Comparison of ENCODE assay signal across 23 cellular contexts in the genomic region with DNA sequence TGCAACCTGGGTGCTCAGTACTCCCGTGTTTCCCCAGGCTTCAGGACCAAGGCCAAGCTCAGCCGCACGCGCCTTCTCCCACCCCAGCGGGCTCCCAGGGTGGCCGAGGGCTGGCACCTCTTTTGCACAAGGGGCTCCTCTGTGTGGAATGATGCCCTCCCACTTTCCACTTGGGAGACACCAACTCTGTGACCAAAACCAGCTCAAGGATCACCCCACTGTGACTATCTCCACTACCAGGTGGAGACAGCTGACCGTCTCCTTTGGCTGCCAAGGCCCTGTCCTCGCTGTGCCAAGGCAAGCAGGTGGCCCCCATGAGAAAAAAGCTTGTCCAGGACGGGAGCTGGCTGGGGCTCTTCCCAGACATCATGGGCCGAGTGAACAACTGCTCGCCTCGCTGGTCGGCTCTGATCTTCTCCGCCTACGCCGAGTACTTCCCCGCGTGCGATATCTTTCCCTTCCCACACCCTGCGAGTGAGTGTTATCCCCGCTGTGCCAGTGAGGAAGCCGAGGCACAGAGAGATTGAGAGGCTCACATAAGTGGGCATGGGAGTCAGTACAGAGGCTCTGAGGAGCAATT.
DNase-seq lines count a peak whose midpoint lies in the region; ATAC-seq and TF ChIP-seq lines count a peak whose summit lies in the region.
"Had no signal": no experiment of that assay in that cellular context is flagged by ENCODE, and none has a peak within 500 bp of the region (broad histone marks: within the 10 kb centered on the region; RNA-seq: fewer than 3 reads in every experiment).

No MANE protein-coding gene starts in this region.

- no peak overlapping the region for H3K23ac ChIP-seq in IMR-90 (ENCODE audit: low read depth, low read length)

- H3K27ac ChIP-seq in BLaER1 (no peak overlapping the region), IMR-90 (ENCODE audit: insufficient read depth, low read length) (no peak overlapping the region), osteoblast (ENCODE audit: low read depth, low read length) (no peak overlapping the region), colonic mucosa (no peak overlapping the region)
- H3K27ac ChIP-seq: BLaER1 treated with 17β-estradiol and CSF1 and Interleukin-3, amounts not matched to agents 10 nM and 100 nM; HL-60; Peyer's patch had no signal

- H3K4me1 Mint-ChIP-seq in glutamatergic neuron (ENCODE audit: low read depth, unreplicated experiment) = peaks cover 23% of the 10 kb centered on the region
- H3K4me1 Mint-ChIP-seq in activated T-cell treated with anti-CD3 and anti-CD28 coated beads, Interleukin-2, amount 50 U/mL, for 24 hours (ENCODE audit: low read depth) = no peaks in the 10 kb centered on the region

- BruUV-seq in IMR-90 (replicated peaks; lab: Mats Ljungman, UMichigan) = no TSS peak

- no peaks in the 10 kb centered on the region for H4K20me1 ChIP-seq in BLaER1
- H4K20me1 ChIP-seq in IMR-90 (ENCODE audit: insufficient read depth, low read length) = no peaks in the 10 kb centered on the region
- peaks cover 42% of the 10 kb centered on the region for H4K20me1 ChIP-seq in osteoblast (ENCODE audit: insufficient read depth, low read length)
- H4K20me1 ChIP-seq: BLaER1 treated with 17β-estradiol and CSF1 and Interleukin-3, amounts not matched to agents 10 nM and 100 nM had no signal

- no peak overlapping the region for H3K14ac ChIP-seq in IMR-90 (replicated peaks; ENCODE audit: low read depth, low read length)

- intact Hi-C loops in IMR-90 (cut with micrococcal nuclease) (no loop called here), colonic mucosa (cut with DNase I) (no loop called here)

- peaks cover 7% of the 10 kb centered on the region; the same call in 1 of the 2 replicates for H3K4me1 ChIP-seq in BLaER1
- no peaks in the 10 kb centered on the region; the same call in 1 of the 2 replicates for H3K4me1 ChIP-seq in IMR-90 (ENCODE audit: control insufficient read depth, insufficient read depth, low read length)
- H3K4me1 ChIP-seq in osteoblast (ENCODE audit: insufficient read depth, low read length) = no peaks in the 10 kb centered on the region
- H3K4me1 ChIP-seq in colonic mucosa = no peaks in the 10 kb centered on the region
- H3K4me1 ChIP-seq: Peyer's patch had no signal

- ATAC-seq in IMR-90 (ENCODE audit: low read depth) = no peak
- ATAC-seq in HG03159 (IDR thresholded peaks at IDR 0.05; ENCODE audit: unreplicated experiment) = no peak
- ATAC-seq: CD8-positive, alpha-beta T cell had no signal

- no peak overlapping the region for H2BK120ac ChIP-seq in IMR-90 (ENCODE audit: low read depth, low read length)

- H3K79me1 ChIP-seq in IMR-90 (ENCODE audit: low read depth in 1 of 2, low read length in 2 of 2) = peaks cover 5 to 21% of the 10 kb centered on the region in 2 experiments; a peak in 2 of 4 replicates

- H3K79me2 ChIP-seq in osteoblast (ENCODE audit: insufficient read depth, low read length) = peaks cover 40% of the 10 kb centered on the region

- H2AK9ac ChIP-seq in IMR-90 (replicated peaks; ENCODE audit: low read depth, low read length, poor library complexity) = peak overlapping the region; percentile 23

- no peak for TF ChIP-seq RAD21 in IMR-90 (IDR thresholded peaks at IDR 0.05; ENCODE audit: low read length)

- CTCF ChIA-PET in IMR-90 (lab: Yijun Ruan, JAX) = interaction anchor here (0.6 kb wide), 1 partner anchor 291 kb away, joined by 3 read pairs; no protein-coding TSS in a partner anchor

- H2AK5ac ChIP-seq in IMR-90 (ENCODE audit: low read depth, low read length) = no peak overlapping the region

- dilution Hi-C loops in IMR-90 (cut with HindIII; ENCODE audit: low sequenced_read_pairs, unreplicated experiment) = no loop called here

- H2BK15ac ChIP-seq in IMR-90 (ENCODE audit: low read depth, low read length) = no peak overlapping the region

- H3K4me2 ChIP-seq in BLaER1 (peak overlapping the region; percentile 2; the same call in 1 of the 2 replicates), IMR-90 (ENCODE audit: low read depth, low read length) (no peak overlapping the region), osteoblast (ENCODE audit: insufficient read depth, low read length) (no peak overlapping the region)
- H3K4me2 ChIP-seq: SK-N-SH had no signal

- TF ChIP-seq POLR2A in IMR-90 (IDR thresholded peaks at IDR 0.05; ENCODE audit: low read depth, low read length) = no peak

- no peak overlapping the region for H4K8ac ChIP-seq in IMR-90 (ENCODE audit: low read depth in 2 of 2, low read length in 2 of 2)

- no peak overlapping the region for H2BK20ac ChIP-seq in IMR-90 (ENCODE audit: low read depth, low read length)

- H3K27me3 Mint-ChIP-seq in glutamatergic neuron (ENCODE audit: unreplicated experiment) = peaks cover 10% of the 10 kb centered on the region
- no peaks in the 10 kb centered on the region for H3K27me3 Mint-ChIP-seq in activated T-cell treated with anti-CD3 and anti-CD28 coated beads, Interleukin-2, amount 50 U/mL, for 24 hours

- H3K27me3 ChIP-seq in BLaER1 (no peaks in the 10 kb centered on the region), IMR-90 (ENCODE audit: control insufficient read depth, insufficient read depth, low read length) (no peaks in the 10 kb centered on the region), osteoblast (ENCODE audit: insufficient read depth, low read length) (no peaks in the 10 kb centered on the region), colonic mucosa (no peaks in the 10 kb centered on the region)
- H3K27me3 ChIP-seq: BLaER1 treated with 17β-estradiol and CSF1 and Interleukin-3, amounts not matched to agents 10 nM and 100 nM; MG63; Peyer's patch had no signal

- TF ChIP-seq CTCF in IMR-90 (conservative IDR thresholded peaks at IDR 0.05; ENCODE audit: low read depth, low read length) = no peak
- TF ChIP-seq CTCF in glutamatergic neuron (IDR thresholded peaks at IDR 0.05; ENCODE audit: partially characterized antibody, unreplicated experiment) = no peak
- TF ChIP-seq CTCF in osteoblast (IDR thresholded peaks at IDR 0.05; ENCODE audit: extremely low read depth, low read depth, low read length) = no peak
- no peak for TF ChIP-seq CTCF in colonic mucosa (IDR thresholded peaks at IDR 0.05)

- H3K36me3 ChIP-seq in BLaER1 = no peaks in the 10 kb centered on the region
- H3K36me3 ChIP-seq in IMR-90 (ENCODE audit: control insufficient read depth, insufficient read depth, low read length) = peaks cover 1% of the 10 kb centered on the region; the same call in 1 of the 2 replicates
- H3K36me3 ChIP-seq in osteoblast (ENCODE audit: insufficient read depth, low read length) = peaks cover 22% of the 10 kb centered on the region
- no peaks in the 10 kb centered on the region for H3K36me3 ChIP-seq in colonic mucosa
- H3K36me3 ChIP-seq: BLaER1 treated with 17β-estradiol and CSF1 and Interleukin-3, amounts not matched to agents 10 nM and 100 nM; Peyer's patch had no signal

- H3K18ac ChIP-seq in IMR-90 (ENCODE audit: low read depth, low read length) = no peak overlapping the region

- peak overlapping the region; percentile 46 for H3K27ac Mint-ChIP-seq in glutamatergic neuron (ENCODE audit: unreplicated experiment)
- no peak overlapping the region for H3K27ac Mint-ChIP-seq in activated T-cell treated with anti-CD3 and anti-CD28 coated beads, Interleukin-2, amount 50 U/mL, for 24 hours
- H3K27ac Mint-ChIP-seq: CD8-positive, alpha-beta T cell; HFFc6 had no signal

- H2AFZ ChIP-seq in IMR-90 (replicated peaks; ENCODE audit: low read length, poor library complexity) (no peak overlapping the region), osteoblast (ENCODE audit: low read length) (no peak overlapping the region)

- no peaks in the 10 kb centered on the region for H3K36me3 Mint-ChIP-seq in glutamatergic neuron (ENCODE audit: unreplicated experiment)
- no peaks in the 10 kb centered on the region for H3K36me3 Mint-ChIP-seq in activated T-cell treated with anti-CD3 and anti-CD28 coated beads, Interleukin-2, amount 50 U/mL, for 24 hours (ENCODE audit: low read depth)
- H3K36me3 Mint-ChIP-seq: CD8-positive, alpha-beta T cell had no signal

- 87% methylated on average over 6 of the region's 22 CpGs; no CpG with 5 or more reads in 1 of the 2 experiments for WGBS in IMR-90 (ENCODE audit: extremely low coverage in 2 of 2, insufficient read length in 1 of 2), 2 experiments

- H3K4me3 Mint-ChIP-seq in glutamatergic neuron (ENCODE audit: unreplicated experiment) = peak overlapping the region; percentile 14
- no peak overlapping the region for H3K4me3 Mint-ChIP-seq in activated T-cell treated with anti-CD3 and anti-CD28 coated beads, Interleukin-2, amount 50 U/mL, for 24 hours
- H3K4me3 Mint-ChIP-seq: CD8-positive, alpha-beta T cell; HFFc6 had no signal

- POLR2A ChIA-PET in IMR-90 (lab: Charles Lee; ENCODE audit: unreplicated experiment) = no interaction called here

- H3K9me1 ChIP-seq in IMR-90 (ENCODE audit: insufficient read depth, low read length) = peaks cover 7% of the 10 kb centered on the region; the same call in 1 of the 2 replicates

- no peaks in the 10 kb centered on the region for H3K9me3 ChIP-seq in BLaER1
- H3K9me3 ChIP-seq in IMR-90 (ENCODE audit: control insufficient read depth, insufficient read depth, low read length) = no peaks in the 10 kb centered on the region
- H3K9me3 ChIP-seq in osteoblast (ENCODE audit: low read depth, low read length) = no peaks in the 10 kb centered on the region
- H3K9me3 ChIP-seq in colonic mucosa = no peaks in the 10 kb centered on the region
- H3K9me3 ChIP-seq: BLaER1 treated with 17β-estradiol and CSF1 and Interleukin-3, amounts not matched to agents 10 nM and 100 nM; MG63; Peyer's patch; SK-N-SH had no signal

- H4K5ac ChIP-seq in IMR-90 (ENCODE audit: low read depth, low read length) = no peak overlapping the region

- no peak overlapping the region for H2BK5ac ChIP-seq in IMR-90 (ENCODE audit: low read depth, low read length, poor library complexity, severe bottlenecking)

- peaks cover 8% of the 10 kb centered on the region for H3K9me3 Mint-ChIP-seq in glutamatergic neuron (ENCODE audit: unreplicated experiment)
- no peaks in the 10 kb centered on the region for H3K9me3 Mint-ChIP-seq in activated T-cell treated with anti-CD3 and anti-CD28 coated beads, Interleukin-2, amount 50 U/mL, for 24 hours
- H3K9me3 Mint-ChIP-seq: CD8-positive, alpha-beta T cell; HFFc6 had no signal

- H3K4me3 ChIP-seq in BLaER1 = no peak overlapping the region
- H3K4me3 ChIP-seq in IMR-90 (ENCODE audit: insufficient read depth, low read depth, low read length) = no peak overlapping the region
- no peak overlapping the region for H3K4me3 ChIP-seq in osteoblast (ENCODE audit: insufficient read depth, low read length)
- no peak overlapping the region for H3K4me3 ChIP-seq in colonic mucosa
- H3K4me3 ChIP-seq: BLaER1 treated with 17β-estradiol and CSF1 and Interleukin-3, amounts not matched to agents 10 nM and 100 nM; MG63; Peyer's patch had no signal

- DNase-seq in IMR-90 (no peak), glutamatergic neuron (no peak), osteoblast (ENCODE audit: insufficient read length, low spot score, missing footprints) (peak; percentile 68), D341Med (ENCODE audit: low spot score) (no peak), colonic mucosa (no peak)
- DNase-seq in activated T-cell treated with anti-CD3 and anti-CD28 coated beads, Interleukin-2, amount 50 U/mL, for 24 hours = no peak
- DNase-seq: Calu3; CD8-positive, alpha-beta T cell; DMS53; HFFc6; Kasumi-1; MG63; NCI-H1048; NCI-H1436; NCI-H2029; NK-92 treated with Interleukin-12 subunit alpha and Interleukin-12 subunit beta, amount 100 ng/mL, for 24 hours; SHP77 had no signal

- no peak overlapping the region for H3K56ac ChIP-seq in IMR-90 (ENCODE audit: extremely low read depth, insufficient read depth, low read length)

- no peak overlapping the region for H3K9ac ChIP-seq in BLaER1
- H3K9ac ChIP-seq in IMR-90 (ENCODE audit: low read depth, low read length) = no peak overlapping the region
- H3K9ac ChIP-seq in colonic mucosa (ENCODE audit: low read depth in 2 of 2, low read length in 2 of 2) = no peak overlapping the region
- H3K9ac ChIP-seq: BLaER1 treated with 17β-estradiol and CSF1 and Interleukin-3, amounts not matched to agents 10 nM and 100 nM; SK-N-SH had no signal

- no peak overlapping the region for H4K91ac ChIP-seq in IMR-90 (ENCODE audit: insufficient read depth, low read depth, low read length)

- no peak overlapping the region for H3K4ac ChIP-seq in IMR-90 (ENCODE audit: low read depth, low read length)

- in situ Hi-C loops in IMR-90 (cut with MboI; ENCODE audit: low sequenced_read_pairs) = no loop called here
